Comparison of ENCODE assay signal across 1 cellular context in the genomic region with DNA sequence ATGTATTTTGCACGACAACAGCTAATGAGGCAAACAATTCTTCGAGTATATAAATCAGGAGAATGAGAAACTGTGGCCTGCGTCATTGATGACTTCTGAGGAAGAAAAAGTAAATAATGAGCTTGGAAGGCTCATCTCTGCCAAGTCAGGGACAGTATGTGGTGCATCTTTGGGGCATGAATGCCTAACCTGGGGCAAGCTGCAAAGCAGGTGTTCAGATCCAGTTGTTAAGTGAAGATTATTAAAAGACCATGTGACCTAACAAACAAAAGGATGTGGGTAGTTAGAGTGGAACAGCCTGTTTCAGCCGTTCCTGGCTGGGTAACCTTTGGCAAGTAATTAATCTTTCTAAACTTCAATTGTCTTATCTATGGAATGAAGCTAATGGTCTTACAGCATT.
TF ChIP-seq lines count a peak whose summit lies in the region.

No MANE protein-coding gene starts in this region.

TF ChIP-seq in K562, 482 proteins besides CTCF, POLR2A, EP300 and RAD21:
- TF ChIP-seq ARID1B (IDR thresholded peaks at IDR 0.05) (no peak), PPARD (CRISPR knock-in tag; IDR thresholded peaks at IDR 0.05) (no peak), CTBP1 (IDR thresholded peaks at IDR 0.05; ENCODE audit: borderline replicate concordance) (no peak), ZNF24 (IDR thresholded peaks at IDR 0.05) (no peak), ZNF584 (CRISPR knock-in tag; IDR thresholded peaks at IDR 0.05; ENCODE audit: low read depth) (no peak), NR2C2 (CRISPR knock-in tag; IDR thresholded peaks at IDR 0.05) (no peak), NR2C2 (tag; IDR thresholded peaks at IDR 0.05) (no peak), RNF219 (CRISPR knock-in tag; IDR thresholded peaks at IDR 0.05) (no peak), TCF7L2 (IDR thresholded peaks at IDR 0.05; ENCODE audit: low read depth, low read length) (no peak), MTA2 (IDR thresholded peaks at IDR 0.05; ENCODE audit: low read depth) (no peak), TOE1 (IDR thresholded peaks at IDR 0.05; ENCODE audit: borderline replicate concordance) (no peak), TOE1 (CRISPR knock-in tag; IDR thresholded peaks at IDR 0.05; ENCODE audit: borderline replicate concordance, low read depth) (no peak), CCAR2 (IDR thresholded peaks at IDR 0.05; ENCODE audit: low read depth, low read length) (no peak)
- TF ChIP-seq, protein P1, sequence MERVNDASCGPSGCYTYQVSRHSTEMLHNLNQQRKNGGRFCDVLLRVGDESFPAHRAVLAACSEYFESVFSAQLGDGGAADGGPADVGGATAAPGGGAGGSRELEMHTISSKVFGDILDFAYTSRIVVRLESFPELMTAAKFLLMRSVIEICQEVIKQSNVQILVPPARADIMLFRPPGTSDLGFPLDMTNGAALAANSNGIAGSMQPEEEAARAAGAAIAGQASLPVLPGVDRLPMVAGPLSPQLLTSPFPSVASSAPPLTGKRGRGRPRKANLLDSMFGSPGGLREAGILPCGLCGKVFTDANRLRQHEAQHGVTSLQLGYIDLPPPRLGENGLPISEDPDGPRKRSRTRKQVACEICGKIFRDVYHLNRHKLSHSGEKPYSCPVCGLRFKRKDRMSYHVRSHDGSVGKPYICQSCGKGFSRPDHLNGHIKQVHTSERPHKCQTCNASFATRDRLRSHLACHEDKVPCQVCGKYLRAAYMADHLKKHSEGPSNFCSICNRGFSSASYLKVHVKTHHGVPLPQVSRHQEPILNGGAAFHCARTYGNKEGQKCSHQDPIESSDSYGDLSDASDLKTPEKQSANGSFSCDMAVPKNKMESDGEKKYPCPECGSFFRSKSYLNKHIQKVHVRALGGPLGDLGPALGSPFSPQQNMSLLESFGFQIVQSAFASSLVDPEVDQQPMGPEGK (CRISPR knock-in tag; IDR thresholded peaks at IDR 0.05; ENCODE audit: borderline replicate concordance): no peak
